Comparison of ENCODE assay signal across 8 cellular contexts in genomic region chr4:61202638-61203495, GRCh38. TPM values are rescaled to one million over a fixed set of nuclear protein-coding genes. Genes with fewer than 3 reads are reported as not detected.
DNase-seq lines count a peak whose midpoint lies in the region; TF ChIP-seq lines count a peak whose summit lies in the region.

No MANE protein-coding gene starts in this region.

- no peaks in the 10 kb centered on the region for H4K20me1 ChIP-seq in Karpas-422 (ENCODE audit: insufficient read depth, low read depth, low read length)

- H3K9ac ChIP-seq in Karpas-422 (ENCODE audit: low read length) = no peak overlapping the region

- H3K27me3 ChIP-seq in vagina (no peaks in the 10 kb centered on the region), Karpas-422 (ENCODE audit: low read length) (no peaks in the 10 kb centered on the region)
- H3K27me3 ChIP-seq in effector memory CD4-positive, alpha-beta T cell (replicated peaks; ENCODE audit: control insufficient read depth, insufficient read depth, low read length, poor library complexity, severe bottlenecking) = peaks cover 10% of the 10 kb centered on the region

- no peaks in the 10 kb centered on the region for H3K79me2 ChIP-seq in Karpas-422 (ENCODE audit: low read length)

- H3K36me3 ChIP-seq in vagina (no peaks in the 10 kb centered on the region), Karpas-422 (ENCODE audit: insufficient read depth, low read length) (no peaks in the 10 kb centered on the region)
- H3K36me3 ChIP-seq in effector memory CD4-positive, alpha-beta T cell (ENCODE audit: control insufficient read depth, insufficient read depth, low read length) = no peaks in the 10 kb centered on the region

- no peak overlapping the region for H2AFZ ChIP-seq in Karpas-422 (ENCODE audit: low read length)

- WGBS in lower leg skin, 2 donors = 2 to 3% methylated on average over 23 to 34 of the region's 41 CpGs

- POLR2A ChIA-PET in activated CD4-positive, alpha-beta T cell treated with anti-CD3 and anti-CD28 coated beads, Interleukin-2, amount 10 ng/mL, durations not matched to agents 7 days and 5 days (lab: Charles Lee) = no interaction called here

- no peaks in the 10 kb centered on the region for H3K9me2 ChIP-seq in Karpas-422 (replicated peaks; ENCODE audit: insufficient read depth, low read length)

- no peak for TF ChIP-seq POLR2A in lower leg skin (IDR thresholded peaks at IDR 0.05)
- TF ChIP-seq POLR2A in vagina (IDR thresholded peaks at IDR 0.05) = no peak

- H3K27ac ChIP-seq in vagina (no peak overlapping the region), Karpas-422 (ENCODE audit: low read length) (no peak overlapping the region)
- H3K27ac ChIP-seq in effector memory CD4-positive, alpha-beta T cell (ENCODE audit: insufficient read depth, low read length, poor library complexity, severe bottlenecking) = no peak overlapping the region

- intact Hi-C loops in lower leg skin (cut with DNase I; ENCODE audit: low total_unique reads) = no loop called here
- intact Hi-C loops in vagina (cut with DNase I) = no loop called here

- H3K4me1 Mint-ChIP-seq in activated CD4-positive, alpha-beta T cell treated with anti-CD3 and anti-CD28 coated beads, Interleukin-2, amount 10 ng/mL, durations not matched to agents 7 days and 5 days = peaks cover 7% of the 10 kb centered on the region

- CTCF ChIA-PET in activated CD4-positive, alpha-beta T cell treated with anti-CD3 and anti-CD28 coated beads, Interleukin-2, amount 10 ng/mL, durations not matched to agents 7 days and 5 days (lab: Charles Lee) = no interaction called here

- no peak for TF ChIP-seq CTCF in cardiac fibroblast (IDR thresholded peaks at IDR 0.05; ENCODE audit: low read depth, low read length)
- no peak for TF ChIP-seq CTCF in lower leg skin (IDR thresholded peaks at IDR 0.05)
- TF ChIP-seq CTCF in vagina (IDR thresholded peaks at IDR 0.05) = no peak

- no peak overlapping the region for H3K4me2 ChIP-seq in Karpas-422 (ENCODE audit: low read depth, low read length, poor library complexity, severe bottlenecking)

- no peaks in the 10 kb centered on the region for H3K36me3 Mint-ChIP-seq in activated CD4-positive, alpha-beta T cell treated with anti-CD3 and anti-CD28 coated beads, Interleukin-2, amount 10 ng/mL, durations not matched to agents 7 days and 5 days (ENCODE audit: low read depth)

- H3K4me3 ChIP-seq in cardiac fibroblast (replicated peaks in 1 of 2; ENCODE audit: low read depth in 2 of 2, low read length in 2 of 2) = peak overlapping the region; percentile 64 to 73
- peak overlapping the region; percentile 4 for H3K4me3 ChIP-seq in lower leg skin (ENCODE audit: low read depth, poor library complexity, severe bottlenecking)
- H3K4me3 ChIP-seq in vagina = peak overlapping the region; percentile 52 to 63
- no peak overlapping the region for H3K4me3 ChIP-seq in Karpas-422 (ENCODE audit: low read length)
- H3K4me3 ChIP-seq in effector memory CD4-positive, alpha-beta T cell (ENCODE audit: insufficient read depth, low read depth, low read length, poor library complexity, severe bottlenecking) = no peak overlapping the region

- DNase-seq in NCI-H510A treated with DMSO at 0.1 percent for 48 hours (lab: John Stamatoyannopoulos, UW) (peak; percentile 46), NCI-H510A (lab: John Stamatoyannopoulos, UW) (no peak), cardiac fibroblast (ENCODE audit: low read depth in 2 of 2) (peak; percentile 18 to 52), lower leg skin (ENCODE audit: low spot score in 2 of 2) (no peak), vagina (ENCODE audit: extremely low spot score in 2 of 2) (no peak), Karpas-422 (no peak)
- DNase-seq in effector memory CD4-positive, alpha-beta T cell = no peak
- DNase-seq in activated CD4-positive, alpha-beta T cell treated with anti-CD3 and anti-CD28 coated beads, Interleukin-2, amount 10 ng/mL, durations not matched to agents 7 days and 5 days = no peak

- H3K4me1 ChIP-seq in vagina (peaks cover 25% of the 10 kb centered on the region), Karpas-422 (ENCODE audit: low read length) (no peaks in the 10 kb centered on the region)
- H3K4me1 ChIP-seq in effector memory CD4-positive, alpha-beta T cell (ENCODE audit: control insufficient read depth, insufficient read depth, low read length, poor library complexity, severe bottlenecking) = no peaks in the 10 kb centered on the region

- peaks cover 50% of the 10 kb centered on the region for H3K27me3 Mint-ChIP-seq in activated CD4-positive, alpha-beta T cell treated with anti-CD3 and anti-CD28 coated beads, Interleukin-2, amount 10 ng/mL, durations not matched to agents 7 days and 5 days

- H3K27ac Mint-ChIP-seq in activated CD4-positive, alpha-beta T cell treated with anti-CD3 and anti-CD28 coated beads, Interleukin-2, amount 10 ng/mL, durations not matched to agents 7 days and 5 days = no peak overlapping the region

- H3K4me3 Mint-ChIP-seq in activated CD4-positive, alpha-beta T cell treated with anti-CD3 and anti-CD28 coated beads, Interleukin-2, amount 10 ng/mL, durations not matched to agents 7 days and 5 days = no peak overlapping the region

- H3K9me3 ChIP-seq in vagina (no peaks in the 10 kb centered on the region), Karpas-422 (ENCODE audit: low read length) (peaks cover 15% of the 10 kb centered on the region)
- no peaks in the 10 kb centered on the region for H3K9me3 ChIP-seq in effector memory CD4-positive, alpha-beta T cell (ENCODE audit: control insufficient read depth, low read length)

- H3K9me3 Mint-ChIP-seq in activated CD4-positive, alpha-beta T cell treated with anti-CD3 and anti-CD28 coated beads, Interleukin-2, amount 10 ng/mL, durations not matched to agents 7 days and 5 days = peaks cover 2% of the 10 kb centered on the region

RNA-seq across cellular contexts. Expression of gene ADGRL3, which starts 2.7 kb away (rescaled TPM):
- total RNA-seq in lower leg skin = 10 to 100 TPM in 2 of 4 donors, 1 to 10 TPM in 2; 1.8 to 21.2 (median 8.2) TPM
- total RNA-seq in vagina = 16.9 TPM
- not detected in 2 replicates for total RNA-seq in Karpas-422 (2014; rRNA removed; shearing (Covaris generic); ENCODE audit: low replicate concordance)
- total RNA-seq in activated CD4-positive, alpha-beta T cell treated with anti-CD3 and anti-CD28 coated beads, Interleukin-2, amount 10 ng/mL, durations not matched to agents 7 days and 5 days = not detected

Comparison
In these comparisons a context has a peak if more than half of its experiments do, and no peak if none do; other contexts are left out.
1. DNase-seq: peak in NCI-H510A treated with DMSO at 0.1 percent for 48 hours (single experiment) and cardiac fibroblast (2 of 2); none in NCI-H510A (single experiment), lower leg skin (0 of 2), vagina (0 of 2), Karpas-422 (single experiment), effector memory CD4-positive, alpha-beta T cell (0 of 3) and activated CD4-positive, alpha-beta T cell treated with anti-CD3 and anti-CD28 coated beads, Interleukin-2, amount 10 ng/mL, durations not matched to agents 7 days and 5 days (single experiment).
2. H3K4me3 ChIP-seq: peak in cardiac fibroblast (2 of 2), lower leg skin (single experiment) and vagina (2 of 2); none in Karpas-422 (single experiment) and effector memory CD4-positive, alpha-beta T cell (single experiment).